Comparison of ENCODE assay signal across 1 cellular context in the genomic region with DNA sequence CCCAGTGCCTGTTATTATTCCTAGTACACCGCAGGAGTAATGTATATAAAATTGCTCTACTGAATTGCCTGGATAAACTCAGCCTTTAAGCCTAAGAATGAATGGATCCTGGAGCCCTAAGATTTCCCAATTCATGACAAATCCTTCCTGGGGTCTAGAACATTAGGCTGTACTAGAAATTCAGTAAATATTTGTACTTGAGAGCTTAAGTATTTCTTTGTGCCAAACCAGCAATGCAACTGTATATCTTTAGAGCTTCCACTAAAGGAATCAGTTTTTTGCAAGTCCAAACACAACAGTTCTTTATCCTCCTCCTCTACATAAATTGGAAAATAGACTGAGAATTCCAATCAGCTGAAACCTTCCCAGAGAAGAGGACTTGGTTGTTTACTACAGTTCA.
TF ChIP-seq lines count a peak whose summit lies in the region.

No MANE protein-coding gene starts in this region.

TF ChIP-seq in GM23338, 12 proteins besides CTCF, POLR2A, EP300 and RAD21:
- TF ChIP-seq, protein P1, sequence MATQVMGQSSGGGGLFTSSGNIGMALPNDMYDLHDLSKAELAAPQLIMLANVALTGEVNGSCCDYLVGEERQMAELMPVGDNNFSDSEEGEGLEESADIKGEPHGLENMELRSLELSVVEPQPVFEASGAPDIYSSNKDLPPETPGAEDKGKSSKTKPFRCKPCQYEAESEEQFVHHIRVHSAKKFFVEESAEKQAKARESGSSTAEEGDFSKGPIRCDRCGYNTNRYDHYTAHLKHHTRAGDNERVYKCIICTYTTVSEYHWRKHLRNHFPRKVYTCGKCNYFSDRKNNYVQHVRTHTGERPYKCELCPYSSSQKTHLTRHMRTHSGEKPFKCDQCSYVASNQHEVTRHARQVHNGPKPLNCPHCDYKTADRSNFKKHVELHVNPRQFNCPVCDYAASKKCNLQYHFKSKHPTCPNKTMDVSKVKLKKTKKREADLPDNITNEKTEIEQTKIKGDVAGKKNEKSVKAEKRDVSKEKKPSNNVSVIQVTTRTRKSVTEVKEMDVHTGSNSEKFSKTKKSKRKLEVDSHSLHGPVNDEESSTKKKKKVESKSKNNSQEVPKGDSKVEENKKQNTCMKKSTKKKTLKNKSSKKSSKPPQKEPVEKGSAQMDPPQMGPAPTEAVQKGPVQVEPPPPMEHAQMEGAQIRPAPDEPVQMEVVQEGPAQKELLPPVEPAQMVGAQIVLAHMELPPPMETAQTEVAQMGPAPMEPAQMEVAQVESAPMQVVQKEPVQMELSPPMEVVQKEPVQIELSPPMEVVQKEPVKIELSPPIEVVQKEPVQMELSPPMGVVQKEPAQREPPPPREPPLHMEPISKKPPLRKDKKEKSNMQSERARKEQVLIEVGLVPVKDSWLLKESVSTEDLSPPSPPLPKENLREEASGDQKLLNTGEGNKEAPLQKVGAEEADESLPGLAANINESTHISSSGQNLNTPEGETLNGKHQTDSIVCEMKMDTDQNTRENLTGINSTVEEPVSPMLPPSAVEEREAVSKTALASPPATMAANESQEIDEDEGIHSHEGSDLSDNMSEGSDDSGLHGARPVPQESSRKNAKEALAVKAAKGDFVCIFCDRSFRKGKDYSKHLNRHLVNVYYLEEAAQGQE (IDR thresholded peaks at IDR 0.05; ENCODE audit: unreplicated experiment) = no peak
- TF ChIP-seq, protein P2, sequence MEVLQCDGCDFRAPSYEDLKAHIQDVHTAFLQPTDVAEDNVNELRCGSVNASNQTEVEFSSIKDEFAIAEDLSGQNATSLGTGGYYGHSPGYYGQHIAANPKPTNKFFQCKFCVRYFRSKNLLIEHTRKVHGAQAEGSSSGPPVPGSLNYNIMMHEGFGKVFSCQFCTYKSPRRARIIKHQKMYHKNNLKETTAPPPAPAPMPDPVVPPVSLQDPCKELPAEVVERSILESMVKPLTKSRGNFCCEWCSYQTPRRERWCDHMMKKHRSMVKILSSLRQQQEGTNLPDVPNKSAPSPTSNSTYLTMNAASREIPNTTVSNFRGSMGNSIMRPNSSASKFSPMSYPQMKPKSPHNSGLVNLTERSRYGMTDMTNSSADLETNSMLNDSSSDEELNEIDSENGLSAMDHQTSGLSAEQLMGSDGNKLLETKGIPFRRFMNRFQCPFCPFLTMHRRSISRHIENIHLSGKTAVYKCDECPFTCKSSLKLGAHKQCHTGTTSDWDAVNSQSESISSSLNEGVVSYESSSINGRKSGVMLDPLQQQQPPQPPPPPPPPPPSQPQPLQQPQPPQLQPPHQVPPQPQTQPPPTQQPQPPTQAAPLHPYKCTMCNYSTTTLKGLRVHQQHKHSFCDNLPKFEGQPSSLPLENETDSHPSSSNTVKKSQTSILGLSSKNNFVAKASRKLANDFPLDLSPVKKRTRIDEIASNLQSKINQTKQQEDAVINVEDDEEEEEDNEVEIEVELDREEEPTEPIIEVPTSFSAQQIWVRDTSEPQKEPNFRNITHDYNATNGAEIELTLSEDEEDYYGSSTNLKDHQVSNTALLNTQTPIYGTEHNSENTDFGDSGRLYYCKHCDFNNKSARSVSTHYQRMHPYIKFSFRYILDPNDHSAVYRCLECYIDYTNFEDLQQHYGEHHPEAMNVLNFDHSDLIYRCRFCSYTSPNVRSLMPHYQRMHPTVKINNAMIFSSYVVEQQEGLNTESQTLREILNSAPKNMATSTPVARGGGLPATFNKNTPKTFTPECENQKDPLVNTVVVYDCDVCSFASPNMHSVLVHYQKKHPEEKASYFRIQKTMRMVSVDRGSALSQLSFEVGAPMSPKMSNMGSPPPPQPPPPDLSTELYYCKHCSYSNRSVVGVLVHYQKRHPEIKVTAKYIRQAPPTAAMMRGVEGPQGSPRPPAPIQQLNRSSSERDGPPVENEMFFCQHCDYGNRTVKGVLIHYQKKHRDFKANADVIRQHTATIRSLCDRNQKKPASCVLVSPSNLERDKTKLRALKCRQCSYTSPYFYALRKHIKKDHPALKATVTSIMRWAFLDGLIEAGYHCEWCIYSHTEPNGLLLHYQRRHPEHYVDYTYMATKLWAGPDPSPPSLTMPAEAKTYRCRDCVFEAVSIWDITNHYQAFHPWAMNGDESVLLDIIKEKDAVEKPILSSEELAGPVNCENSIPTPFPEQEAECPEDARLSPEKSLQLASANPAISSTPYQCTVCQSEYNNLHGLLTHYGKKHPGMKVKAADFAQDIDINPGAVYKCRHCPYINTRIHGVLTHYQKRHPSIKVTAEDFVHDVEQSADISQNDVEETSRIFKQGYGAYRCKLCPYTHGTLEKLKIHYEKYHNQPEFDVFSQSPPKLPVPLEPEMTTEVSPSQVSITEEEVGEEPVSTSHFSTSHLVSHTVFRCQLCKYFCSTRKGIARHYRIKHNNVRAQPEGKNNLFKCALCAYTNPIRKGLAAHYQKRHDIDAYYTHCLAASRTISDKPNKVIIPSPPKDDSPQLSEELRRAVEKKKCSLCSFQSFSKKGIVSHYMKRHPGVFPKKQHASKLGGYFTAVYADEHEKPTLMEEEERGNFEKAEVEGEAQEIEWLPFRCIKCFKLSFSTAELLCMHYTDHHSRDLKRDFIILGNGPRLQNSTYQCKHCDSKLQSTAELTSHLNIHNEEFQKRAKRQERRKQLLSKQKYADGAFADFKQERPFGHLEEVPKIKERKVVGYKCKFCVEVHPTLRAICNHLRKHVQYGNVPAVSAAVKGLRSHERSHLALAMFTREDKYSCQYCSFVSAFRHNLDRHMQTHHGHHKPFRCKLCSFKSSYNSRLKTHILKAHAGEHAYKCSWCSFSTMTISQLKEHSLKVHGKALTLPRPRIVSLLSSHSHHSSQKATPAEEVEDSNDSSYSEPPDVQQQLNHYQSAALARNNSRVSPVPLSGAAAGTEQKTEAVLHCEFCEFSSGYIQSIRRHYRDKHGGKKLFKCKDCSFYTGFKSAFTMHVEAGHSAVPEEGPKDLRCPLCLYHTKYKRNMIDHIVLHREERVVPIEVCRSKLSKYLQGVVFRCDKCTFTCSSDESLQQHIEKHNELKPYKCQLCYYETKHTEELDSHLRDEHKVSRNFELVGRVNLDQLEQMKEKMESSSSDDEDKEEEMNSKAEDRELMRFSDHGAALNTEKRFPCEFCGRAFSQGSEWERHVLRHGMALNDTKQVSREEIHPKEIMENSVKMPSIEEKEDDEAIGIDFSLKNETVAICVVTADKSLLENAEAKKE (CRISPR knock-in tag; IDR thresholded peaks at IDR 0.05) = no peak
- no peak for TF ChIP-seq POLR2AphosphoS5 (IDR thresholded peaks at IDR 0.05; ENCODE audit: low read depth)
- no peak for TF ChIP-seq STAT1 (IDR thresholded peaks at IDR 0.05; ENCODE audit: unreplicated experiment)
- TF ChIP-seq NANOG (IDR thresholded peaks at IDR 0.05; ENCODE audit: borderline replicate concordance) = no peak
- TF ChIP-seq JUNB (IDR thresholded peaks at IDR 0.05; ENCODE audit: unreplicated experiment) = no peak
- no peak for TF ChIP-seq EZH2 (IDR thresholded peaks at IDR 0.05; ENCODE audit: low read depth, unreplicated experiment)
- TF ChIP-seq ZNF331 (CRISPR knock-in tag; IDR thresholded peaks at IDR 0.05; ENCODE audit: low read depth) = no peak
- no peak for TF ChIP-seq ZNF114 (CRISPR knock-in tag; IDR thresholded peaks at IDR 0.05)
- TF ChIP-seq, protein P3, sequence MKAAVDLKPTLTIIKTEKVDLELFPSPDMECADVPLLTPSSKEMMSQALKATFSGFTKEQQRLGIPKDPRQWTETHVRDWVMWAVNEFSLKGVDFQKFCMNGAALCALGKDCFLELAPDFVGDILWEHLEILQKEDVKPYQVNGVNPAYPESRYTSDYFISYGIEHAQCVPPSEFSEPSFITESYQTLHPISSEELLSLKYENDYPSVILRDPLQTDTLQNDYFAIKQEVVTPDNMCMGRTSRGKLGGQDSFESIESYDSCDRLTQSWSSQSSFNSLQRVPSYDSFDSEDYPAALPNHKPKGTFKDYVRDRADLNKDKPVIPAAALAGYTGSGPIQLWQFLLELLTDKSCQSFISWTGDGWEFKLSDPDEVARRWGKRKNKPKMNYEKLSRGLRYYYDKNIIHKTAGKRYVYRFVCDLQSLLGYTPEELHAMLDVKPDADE (IDR thresholded peaks at IDR 0.05) = no peak
- no peak for TF ChIP-seq CREB1 (CRISPR knock-in tag; IDR thresholded peaks at IDR 0.05; ENCODE audit: low read depth)
